8 cellular contexts compared by ENCODE assay signal in genomic region chr14:54567634-54568561, GRCh38. TPM values are rescaled to one million over a fixed set of nuclear protein-coding genes. Genes with fewer than 3 reads are reported as not detected.
A peak's percentile ranks its signal among the peaks of the same experiment; 100 is the strongest.
DNase-seq lines count a peak whose midpoint lies in the region; ATAC-seq and TF ChIP-seq lines count a peak whose summit lies in the region.

No MANE protein-coding gene starts in this region.

- peaks cover 0 to 3% (median 0%) of the 10 kb centered on the region in 3 donors for H3K9me3 ChIP-seq in skeletal muscle tissue (ENCODE audit: control insufficient read depth in 3 of 3, low read length in 3 of 3)

- no peak for ATAC-seq in GM21529 (IDR thresholded peaks at IDR 0.05; ENCODE audit: unreplicated experiment)
- no peak for ATAC-seq in HG03457 (IDR thresholded peaks at IDR 0.05; ENCODE audit: unreplicated experiment)

- H3K36me3 ChIP-seq in skeletal muscle tissue (ENCODE audit: control insufficient read depth in 3 of 3, insufficient read depth in 3 of 3, low read length in 3 of 3) = peaks cover 0 to 3% (median 3%) of the 10 kb centered on the region in 3 donors

- H3K4me3 ChIP-seq in cardiac fibroblast (replicated peaks in 1 of 2; ENCODE audit: low read depth in 2 of 2, low read length in 2 of 2) (peak overlapping the region; percentile 75 to 91), skeletal muscle tissue (ENCODE audit: low read length in 3 of 3) (peak overlapping the region; percentile 81 to 88 (median 87))

- H3K9ac ChIP-seq in skeletal muscle tissue (ENCODE audit: low read depth in 1 of 3, low read length in 3 of 3) = peak overlapping the region; percentile 89 to 98 (median 93)

- peak overlapping the region; percentile 92 for H3K27ac ChIP-seq in VCaP
- H3K27ac ChIP-seq in skeletal muscle tissue (ENCODE audit: low read depth, low read length) = peak overlapping the region; percentile 100

- DNase-seq in DMS53 (lab: John Stamatoyannopoulos, UW) (peak; percentile 83), HT-29 (ENCODE audit: low spot score) (peak; percentile 35), cardiac fibroblast (ENCODE audit: low read depth in 2 of 2) (peak; percentile 58 to 64), inferior parietal cortex (ENCODE audit: extremely low spot score) (peak; percentile 29)

- no peaks in the 10 kb centered on the region for H3K27me3 ChIP-seq in skeletal muscle tissue (ENCODE audit: control insufficient read depth in 3 of 3, insufficient read depth in 3 of 3, low read length in 3 of 3)

- H3K4me1 ChIP-seq in skeletal muscle tissue (ENCODE audit: control insufficient read depth in 3 of 3, insufficient read depth in 3 of 3, low read length in 3 of 3) = peaks cover 29 to 40% (median 36%) of the 10 kb centered on the region in 3 donors

- no peak for TF ChIP-seq CTCF in VCaP (conservative IDR thresholded peaks at IDR 0.05)
- TF ChIP-seq CTCF in cardiac fibroblast (IDR thresholded peaks at IDR 0.05; ENCODE audit: low read depth, low read length) = no peak

RNA-seq across cellular contexts. Expression of gene SAMD4A, which starts 1.0 kb away (rescaled TPM):
- 9.0 and 9.5 TPM in 2 replicates for total RNA-seq in HT-29 (2014; rRNA removed; shearing (Covaris generic))
- 52.2 TPM for total RNA-seq in skeletal muscle tissue

RNA-seq across cellular contexts. Expression of gene CGRRF1, which starts 58.2 kb away (rescaled TPM):
- total RNA-seq in HT-29 (2014; rRNA removed; shearing (Covaris generic)) = 1.1 and 2.6 TPM in 2 replicates
- 20.4 TPM for total RNA-seq in skeletal muscle tissue

Comparison
In these comparisons a context has a peak if more than half of its experiments do, and no peak if none do; other contexts are left out.
1. DNase-seq: peak in every context shown above with its lines; median percentile 83 in DMS53; 61 in cardiac fibroblast; 35 in HT-29; 29 in inferior parietal cortex.